22 cellular contexts compared by ENCODE assay signal in the genomic region with DNA sequence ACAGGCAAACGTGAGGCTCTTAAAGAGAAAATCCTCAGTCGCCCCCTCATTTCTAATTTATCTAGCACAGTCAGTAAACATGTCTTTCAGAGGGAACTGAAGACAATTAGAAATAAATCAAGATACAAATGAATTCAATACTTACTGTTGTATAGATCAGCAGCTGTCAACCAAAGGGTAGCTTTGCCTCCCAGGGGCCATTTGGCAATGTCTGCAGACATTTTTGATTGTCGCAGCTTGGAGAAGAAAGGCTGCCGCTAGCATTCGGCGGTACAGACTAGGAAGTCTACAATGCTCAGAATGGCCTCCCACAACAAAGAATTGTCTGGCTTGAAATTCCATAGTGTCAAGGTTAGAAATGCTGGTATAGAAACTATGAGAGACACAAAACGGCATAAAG.
"Had no signal": no experiment of that assay in that cellular context is flagged by ENCODE, and none has a peak within 500 bp of the region (broad histone marks: within the 10 kb centered on the region; RNA-seq: fewer than 3 reads in every experiment).

No MANE protein-coding gene starts in this region.

- H3K4me2 ChIP-seq: smooth muscle cell had no signal

- H3K4me3 Mint-ChIP-seq: activated B cell treated with CpG ODN at 0.5 μM for 24 hours; activated CD4-positive, alpha-beta memory T cell treated with anti-CD3 and anti-CD28 coated beads for 36 hours; activated naive CD4-positive, alpha-beta T cell treated with anti-CD3 and anti-CD28 coated beads, Interleukin-2, amount 50 U/mL, for 24 hours; naive thymus-derived CD8-positive, alpha-beta T cell; stimulated activated memory B cell treated with anti-CD40 and anti-IgM and Interleukin-4, amounts not matched to agents 10 μg/mL and 1 μg/mL and 100 μg/mL, for 72 hours; T-helper 1 cell treated with Interleukin-12 subunit alpha and Interleukin-12 subunit beta and Interleukin-4 antibody, amounts not matched to agents 30 μg/mL and 1 μg/mL, for 36 hours had no signal

- H3K27ac Mint-ChIP-seq: activated B cell treated with CpG ODN at 0.5 μM for 24 hours; activated CD4-positive, alpha-beta memory T cell treated with anti-CD3 and anti-CD28 coated beads for 36 hours; activated naive CD4-positive, alpha-beta T cell treated with anti-CD3 and anti-CD28 coated beads, Interleukin-2, amount 50 U/mL, for 24 hours; T-helper 1 cell treated with Interleukin-12 subunit alpha and Interleukin-12 subunit beta and Interleukin-4 antibody, amounts not matched to agents 30 μg/mL and 1 μg/mL, for 36 hours had no signal

- ATAC-seq: gastroesophageal sphincter; heart left ventricle; left colon; naive thymus-derived CD8-positive, alpha-beta T cell; stimulated activated memory B cell treated with anti-CD40 and anti-IgM and Interleukin-4, amounts not matched to agents 10 μg/mL and 1 μg/mL and 100 μg/mL, for 72 hours; upper lobe of right lung had no signal

- DNase-seq: activated B cell treated with CpG ODN at 0.5 μM for 24 hours; activated CD4-positive, alpha-beta memory T cell treated with anti-CD3 and anti-CD28 coated beads for 36 hours; activated CD4-positive, alpha-beta T cell treated with anti-CD3 and anti-CD28 coated beads for 4 hours; activated gamma-delta T cell; aorta; heart left ventricle; islet precursor cell; left colon; naive thymus-derived CD8-positive, alpha-beta T cell; posterior cingulate gyrus; sigmoid colon; stimulated activated CD4-positive, alpha-beta T cell treated with anti-CD3 and anti-CD28 coated beads, Interleukin-15, amount 100 ng/mL, for 24 hours; stomach; upper lobe of right lung had no signal

- H3K4me3 ChIP-seq: gastroesophageal sphincter, heart left ventricle, lung, sigmoid colon, smooth muscle cell, stomach, thoracic aorta, upper lobe of right lung had no signal

- H3K27ac ChIP-seq: thoracic aorta had no signal

- H3K4me1 Mint-ChIP-seq: activated B cell treated with CpG ODN at 0.5 μM for 24 hours; activated naive CD4-positive, alpha-beta T cell treated with anti-CD3 and anti-CD28 coated beads, Interleukin-2, amount 50 U/mL, for 24 hours; stimulated activated memory B cell treated with anti-CD40 and anti-IgM and Interleukin-4, amounts not matched to agents 10 μg/mL and 1 μg/mL and 100 μg/mL, for 72 hours had no signal

- H3K9me3 Mint-ChIP-seq: activated B cell treated with CpG ODN at 0.5 μM for 24 hours; activated CD4-positive, alpha-beta memory T cell treated with anti-CD3 and anti-CD28 coated beads for 36 hours; activated naive CD4-positive, alpha-beta T cell treated with anti-CD3 and anti-CD28 coated beads, Interleukin-2, amount 50 U/mL, for 24 hours; naive thymus-derived CD8-positive, alpha-beta T cell; stimulated activated memory B cell treated with anti-CD40 and anti-IgM and Interleukin-4, amounts not matched to agents 10 μg/mL and 1 μg/mL and 100 μg/mL, for 72 hours; T-helper 1 cell treated with Interleukin-12 subunit alpha and Interleukin-12 subunit beta and Interleukin-4 antibody, amounts not matched to agents 30 μg/mL and 1 μg/mL, for 36 hours had no signal

- H3K36me3 Mint-ChIP-seq: activated CD4-positive, alpha-beta memory T cell treated with anti-CD3 and anti-CD28 coated beads for 36 hours; activated naive CD4-positive, alpha-beta T cell treated with anti-CD3 and anti-CD28 coated beads, Interleukin-2, amount 50 U/mL, for 24 hours; brain; naive thymus-derived CD8-positive, alpha-beta T cell; stimulated activated memory B cell treated with anti-CD40 and anti-IgM and Interleukin-4, amounts not matched to agents 10 μg/mL and 1 μg/mL and 100 μg/mL, for 72 hours had no signal

- H3K27me3 ChIP-seq: heart left ventricle, sigmoid colon, stomach, upper lobe of right lung had no signal

- H3K9me3 ChIP-seq: gastroesophageal sphincter, heart left ventricle, sigmoid colon, stomach, thoracic aorta, upper lobe of right lung had no signal

- H3K27me3 Mint-ChIP-seq: activated naive CD4-positive, alpha-beta T cell treated with anti-CD3 and anti-CD28 coated beads, Interleukin-2, amount 50 U/mL, for 24 hours had no signal

- H3K36me3 ChIP-seq: gastroesophageal sphincter, heart left ventricle, sigmoid colon, stomach, thoracic aorta, upper lobe of right lung had no signal
